ENCODE assay signal across 1 cellular context in genomic region chr16:11431915-11432465, GRCh38.
A peak's percentile ranks its signal among the peaks of the same experiment; 100 is the strongest.
TF ChIP-seq lines count a peak whose summit lies in the region.

No MANE protein-coding gene starts in this region.

TF ChIP-seq in HepG2, 621 proteins besides CTCF, POLR2A, EP300 and RAD21 (continued from another document and continues in another):
- TF ChIP-seq NFAT5 (CRISPR knock-in tag; IDR thresholded peaks at IDR 0.05) (no peak), YEATS2 (CRISPR knock-in tag; IDR thresholded peaks at IDR 0.05; ENCODE audit: borderline replicate concordance) (no peak), ELF3 (CRISPR knock-in tag; IDR thresholded peaks at IDR 0.05) (0 out of 2 replicates have a peak, but pooled peaks have one; percentile 21), ZNF30 (CRISPR knock-in tag; IDR thresholded peaks at IDR 0.05) (no peak), ZMYM4 (CRISPR knock-in tag; IDR thresholded peaks at IDR 0.05) (0 out of 2 replicates have a peak, but pooled peaks have one; percentile 23), TIGD3 (CRISPR knock-in tag; IDR thresholded peaks at IDR 0.05; ENCODE audit: borderline replicate concordance) (no peak), NR3C1 (CRISPR knock-in tag; IDR thresholded peaks at IDR 0.05) (no peak), RARA (CRISPR knock-in tag; IDR thresholded peaks at IDR 0.05) (peak; percentile 61), CEBPG (CRISPR knock-in tag; IDR thresholded peaks at IDR 0.05) (peak; percentile 63), ZNF329 (CRISPR knock-in tag; IDR thresholded peaks at IDR 0.05; ENCODE audit: low read depth) (no peak), ETV5 (CRISPR knock-in tag; IDR thresholded peaks at IDR 0.05; ENCODE audit: borderline replicate concordance) (no peak), ZBTB14 (CRISPR knock-in tag; IDR thresholded peaks at IDR 0.05) (no peak), ZNF335 (CRISPR knock-in tag; IDR thresholded peaks at IDR 0.05) (no peak), KLF12 (CRISPR knock-in tag; IDR thresholded peaks at IDR 0.05; ENCODE audit: borderline replicate concordance) (no peak), SIX1 (CRISPR knock-in tag; IDR thresholded peaks at IDR 0.05; ENCODE audit: borderline replicate concordance) (no peak), ZNF569 (CRISPR knock-in tag; IDR thresholded peaks at IDR 0.05; ENCODE audit: borderline replicate concordance) (no peak), ARID2 (CRISPR knock-in tag; IDR thresholded peaks at IDR 0.05; ENCODE audit: borderline replicate concordance) (no peak), KLF15 (CRISPR knock-in tag; IDR thresholded peaks at IDR 0.05; ENCODE audit: borderline replicate concordance) (no peak), TRIM22 (IDR thresholded peaks at IDR 0.05) (no peak), ATF2 (CRISPR knock-in tag; IDR thresholded peaks at IDR 0.05) (peak; percentile 59), ZNF274 (CRISPR knock-in tag; IDR thresholded peaks at IDR 0.05) (no peak), ZMYM2 (CRISPR knock-in tag; IDR thresholded peaks at IDR 0.05) (peak; percentile 95), XBP1 (CRISPR knock-in tag; IDR thresholded peaks at IDR 0.05) (no peak), ZBTB7A (CRISPR knock-in tag; IDR thresholded peaks at IDR 0.05) (no peak; the same call in 1 of the 2 replicates), ZNF747 (CRISPR knock-in tag; IDR thresholded peaks at IDR 0.05; ENCODE audit: borderline replicate concordance) (no peak), ZNF761 (CRISPR knock-in tag; conservative IDR thresholded peaks at IDR 0.05) (0 out of 2 replicates have a peak, but pooled peaks have one; percentile 35), POLR2G (IDR thresholded peaks at IDR 0.05; ENCODE audit: low read depth, low read length) (no peak), ZBTB33 (CRISPR knock-in tag; IDR thresholded peaks at IDR 0.05) (no peak), FIP1L1 (IDR thresholded peaks at IDR 0.05; ENCODE audit: borderline replicate concordance, insufficient read depth, low read depth, low read length) (no peak), MYNN (CRISPR knock-in tag; IDR thresholded peaks at IDR 0.05; ENCODE audit: low read depth) (no peak), PTBP1 (IDR thresholded peaks at IDR 0.05; ENCODE audit: low read depth, low read length, poor library complexity, severe bottlenecking) (no peak)
- TF ChIP-seq, protein P1, sequence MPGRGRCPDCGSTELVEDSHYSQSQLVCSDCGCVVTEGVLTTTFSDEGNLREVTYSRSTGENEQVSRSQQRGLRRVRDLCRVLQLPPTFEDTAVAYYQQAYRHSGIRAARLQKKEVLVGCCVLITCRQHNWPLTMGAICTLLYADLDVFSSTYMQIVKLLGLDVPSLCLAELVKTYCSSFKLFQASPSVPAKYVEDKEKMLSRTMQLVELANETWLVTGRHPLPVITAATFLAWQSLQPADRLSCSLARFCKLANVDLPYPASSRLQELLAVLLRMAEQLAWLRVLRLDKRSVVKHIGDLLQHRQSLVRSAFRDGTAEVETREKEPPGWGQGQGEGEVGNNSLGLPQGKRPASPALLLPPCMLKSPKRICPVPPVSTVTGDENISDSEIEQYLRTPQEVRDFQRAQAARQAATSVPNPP (CRISPR knock-in tag; IDR thresholded peaks at IDR 0.05), result no peak
- TF ChIP-seq, protein P2, sequence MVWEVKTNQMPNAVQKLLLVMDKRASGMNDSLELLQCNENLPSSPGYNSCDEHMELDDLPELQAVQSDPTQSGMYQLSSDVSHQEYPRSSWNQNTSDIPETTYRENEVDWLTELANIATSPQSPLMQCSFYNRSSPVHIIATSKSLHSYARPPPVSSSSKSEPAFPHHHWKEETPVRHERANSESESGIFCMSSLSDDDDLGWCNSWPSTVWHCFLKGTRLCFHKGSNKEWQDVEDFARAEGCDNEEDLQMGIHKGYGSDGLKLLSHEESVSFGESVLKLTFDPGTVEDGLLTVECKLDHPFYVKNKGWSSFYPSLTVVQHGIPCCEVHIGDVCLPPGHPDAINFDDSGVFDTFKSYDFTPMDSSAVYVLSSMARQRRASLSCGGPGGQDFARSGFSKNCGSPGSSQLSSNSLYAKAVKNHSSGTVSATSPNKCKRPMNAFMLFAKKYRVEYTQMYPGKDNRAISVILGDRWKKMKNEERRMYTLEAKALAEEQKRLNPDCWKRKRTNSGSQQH (CRISPR knock-in tag; IDR thresholded peaks at IDR 0.05; ENCODE audit: low read depth), result no peak
- TF ChIP-seq, protein P3, sequence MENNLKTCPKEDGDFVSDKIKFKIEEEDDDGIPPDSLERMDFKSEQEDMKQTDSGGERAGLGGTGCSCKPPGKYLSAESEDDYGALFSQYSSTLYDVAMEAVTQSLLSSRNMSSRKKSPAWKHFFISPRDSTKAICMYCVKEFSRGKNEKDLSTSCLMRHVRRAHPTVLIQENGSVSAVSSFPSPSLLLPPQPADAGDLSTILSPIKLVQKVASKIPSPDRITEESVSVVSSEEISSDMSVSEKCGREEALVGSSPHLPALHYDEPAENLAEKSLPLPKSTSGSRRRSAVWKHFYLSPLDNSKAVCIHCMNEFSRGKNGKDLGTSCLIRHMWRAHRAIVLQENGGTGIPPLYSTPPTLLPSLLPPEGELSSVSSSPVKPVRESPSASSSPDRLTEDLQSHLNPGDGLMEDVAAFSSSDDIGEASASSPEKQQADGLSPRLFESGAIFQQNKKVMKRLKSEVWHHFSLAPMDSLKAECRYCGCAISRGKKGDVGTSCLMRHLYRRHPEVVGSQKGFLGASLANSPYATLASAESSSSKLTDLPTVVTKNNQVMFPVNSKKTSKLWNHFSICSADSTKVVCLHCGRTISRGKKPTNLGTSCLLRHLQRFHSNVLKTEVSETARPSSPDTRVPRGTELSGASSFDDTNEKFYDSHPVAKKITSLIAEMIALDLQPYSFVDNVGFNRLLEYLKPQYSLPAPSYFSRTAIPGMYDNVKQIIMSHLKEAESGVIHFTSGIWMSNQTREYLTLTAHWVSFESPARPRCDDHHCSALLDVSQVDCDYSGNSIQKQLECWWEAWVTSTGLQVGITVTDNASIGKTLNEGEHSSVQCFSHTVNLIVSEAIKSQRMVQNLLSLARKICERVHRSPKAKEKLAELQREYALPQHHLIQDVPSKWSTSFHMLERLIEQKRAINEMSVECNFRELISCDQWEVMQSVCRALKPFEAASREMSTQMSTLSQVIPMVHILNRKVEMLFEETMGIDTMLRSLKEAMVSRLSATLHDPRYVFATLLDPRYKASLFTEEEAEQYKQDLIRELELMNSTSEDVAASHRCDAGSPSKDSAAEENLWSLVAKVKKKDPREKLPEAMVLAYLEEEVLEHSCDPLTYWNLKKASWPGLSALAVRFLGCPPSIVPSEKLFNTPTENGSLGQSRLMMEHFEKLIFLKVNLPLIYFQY (CRISPR knock-in tag; IDR thresholded peaks at IDR 0.05; ENCODE audit: borderline replicate concordance), result peak; percentile 91
- TF ChIP-seq, protein P4, sequence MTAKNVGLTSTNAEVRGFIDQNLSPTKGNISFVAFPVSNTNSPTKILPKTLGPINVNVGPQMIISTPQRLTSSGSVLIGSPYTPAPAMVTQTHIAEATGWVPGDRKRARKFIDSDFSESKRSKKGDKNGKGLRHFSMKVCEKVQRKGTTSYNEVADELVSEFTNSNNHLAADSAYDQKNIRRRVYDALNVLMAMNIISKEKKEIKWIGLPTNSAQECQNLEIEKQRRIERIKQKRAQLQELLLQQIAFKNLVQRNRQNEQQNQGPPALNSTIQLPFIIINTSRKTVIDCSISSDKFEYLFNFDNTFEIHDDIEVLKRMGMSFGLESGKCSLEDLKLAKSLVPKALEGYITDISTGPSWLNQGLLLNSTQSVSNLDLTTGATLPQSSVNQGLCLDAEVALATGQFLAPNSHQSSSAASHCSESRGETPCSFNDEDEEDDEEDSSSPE (CRISPR knock-in tag; IDR thresholded peaks at IDR 0.05), result no peak
- TF ChIP-seq, protein P5, sequence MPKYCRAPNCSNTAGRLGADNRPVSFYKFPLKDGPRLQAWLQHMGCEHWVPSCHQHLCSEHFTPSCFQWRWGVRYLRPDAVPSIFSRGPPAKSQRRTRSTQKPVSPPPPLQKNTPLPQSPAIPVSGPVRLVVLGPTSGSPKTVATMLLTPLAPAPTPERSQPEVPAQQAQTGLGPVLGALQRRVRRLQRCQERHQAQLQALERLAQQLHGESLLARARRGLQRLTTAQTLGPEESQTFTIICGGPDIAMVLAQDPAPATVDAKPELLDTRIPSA (CRISPR knock-in tag; IDR thresholded peaks at IDR 0.05; ENCODE audit: borderline replicate concordance), result no peak
